ENCODE assay signal across 14 cellular contexts in the genomic region with DNA sequence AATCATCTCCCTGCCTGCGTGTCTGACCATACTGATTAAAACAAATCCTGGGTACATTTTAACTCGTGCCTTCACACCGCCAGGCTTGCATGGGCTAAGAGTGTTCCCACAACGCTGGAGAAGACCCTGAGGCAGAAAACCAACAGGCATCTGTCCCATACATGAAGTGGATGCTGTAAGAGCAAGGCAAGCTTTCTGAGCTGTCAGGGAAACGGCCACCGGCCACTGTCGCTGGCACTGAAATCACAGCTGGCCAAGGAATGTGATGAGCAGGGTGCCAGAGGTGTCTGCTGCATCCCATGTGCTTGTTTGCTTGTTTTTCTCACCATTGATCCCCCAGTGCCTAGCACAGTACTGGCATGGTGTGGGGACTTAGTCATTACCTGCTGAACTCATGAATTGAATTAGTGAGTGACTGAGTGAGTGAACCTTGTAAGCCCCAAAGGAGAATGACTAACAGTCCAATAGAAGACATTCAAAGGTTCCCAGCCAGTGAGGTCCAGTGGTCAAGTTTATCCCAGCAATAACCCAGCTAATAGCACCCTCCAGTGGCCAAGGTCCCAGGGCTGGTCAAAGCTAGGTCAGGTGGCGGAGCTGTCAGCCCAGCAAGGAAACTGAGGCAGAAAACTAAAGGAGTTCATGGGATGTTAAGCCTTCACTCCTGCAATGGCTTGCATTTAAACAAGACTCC.
DNase-seq lines count a peak whose midpoint lies in the region; ATAC-seq, FAIRE-seq and TF ChIP-seq lines count a peak whose summit lies in the region.
"Had no signal": no experiment of that assay in that cellular context is flagged by ENCODE, and none has a peak within 500 bp of the region (broad histone marks: within the 10 kb centered on the region; RNA-seq: fewer than 3 reads in every experiment).

No MANE protein-coding gene starts in this region.

- in situ Hi-C loops in K562 (cut with MboI) (no loop called here), gastrocnemius medialis (cut with MboI; ENCODE audit: low sequenced_read_pairs in 4 of 4) (no loop called here)

- no peaks in the 10 kb centered on the region; the same call in 1 of the 2 replicates for H3K9me3 ChIP-seq in K562 (replicated peaks; ENCODE audit: control insufficient read depth, insufficient read depth, low read depth, low read length)
- H3K9me3 ChIP-seq in gastrocnemius medialis = no peaks in the 10 kb centered on the region
- no peaks in the 10 kb centered on the region for H3K9me3 ChIP-seq in body of pancreas
- H3K9me3 ChIP-seq: Caco-2, HAP-1, suprapubic skin had no signal

- H3K9ac ChIP-seq in K562 (ENCODE audit: insufficient read depth in 1 of 2, low read depth in 2 of 2, low read length in 2 of 2) = no peak overlapping the region

- CTCF ChIA-PET in K562 (lab: Yijun Ruan, JAX; ENCODE audit: low intra/inter-chr PET ratio) = no interaction called here
- CTCF ChIA-PET in activated CD8-positive, alpha-beta T cell treated with anti-CD3 and anti-CD28 coated beads, Interleukin-2, amount 10 ng/mL, durations not matched to agents 7 days and 5 days (lab: Charles Lee) = interaction anchor here (1.7 kb wide), 1 partner anchor 41 kb away, joined by 10 read pairs; no protein-coding TSS in a partner anchor

- H3K4me2 ChIP-seq in K562 (ENCODE audit: insufficient read depth, low read length) = no peak overlapping the region

- POLR2A ChIA-PET in K562 (lab: Yijun Ruan, JAX) = no interaction called here
- POLR2A ChIA-PET in activated CD8-positive, alpha-beta T cell treated with anti-CD3 and anti-CD28 coated beads, Interleukin-2, amount 10 ng/mL, durations not matched to agents 7 days and 5 days (lab: Charles Lee) = no interaction called here

- BruUV-seq in K562 (replicated peaks; lab: Mats Ljungman, UMichigan) = no TSS peak

- intact Hi-C loops in K562 (cut with micrococcal nuclease) (no loop called here), gastrocnemius medialis (cut with DNase I; ENCODE audit: low total_unique reads) (no loop called here), body of pancreas (cut with DNase I) (no loop called here)

- H3K9me3 Mint-ChIP-seq in HFFc6 = no peaks in the 10 kb centered on the region; the same call in 1 of the 2 replicates
- H3K9me3 Mint-ChIP-seq in activated CD8-positive, alpha-beta T cell treated with anti-CD3 and anti-CD28 coated beads, Interleukin-2, amount 10 ng/mL, durations not matched to agents 7 days and 5 days (ENCODE audit: insufficient read depth) = peaks cover 3% of the 10 kb centered on the region

- H3K4me3 Mint-ChIP-seq in HFFc6 = no peak overlapping the region
- H3K4me3 Mint-ChIP-seq in activated CD8-positive, alpha-beta T cell treated with anti-CD3 and anti-CD28 coated beads, Interleukin-2, amount 10 ng/mL, durations not matched to agents 7 days and 5 days = no peak overlapping the region

- peak in 1 of 2 experiments; percentile 25; a peak in 2 of 4 replicates for TF ChIP-seq RAD21 in K562 (CRISPR knock-in tag; conservative IDR thresholded peaks at IDR 0.05 in 1 of 2, IDR thresholded peaks at IDR 0.05 in 1 of 2)

- no peaks in the 10 kb centered on the region for H3K79me2 ChIP-seq in K562 (ENCODE audit: control insufficient read depth, insufficient read depth, low read length)

- H3K4me1 Mint-ChIP-seq in HFFc6 (ENCODE audit: low read depth) = peaks cover 37% of the 10 kb centered on the region
- H3K4me1 Mint-ChIP-seq in activated CD8-positive, alpha-beta T cell treated with anti-CD3 and anti-CD28 coated beads, Interleukin-2, amount 10 ng/mL, durations not matched to agents 7 days and 5 days (ENCODE audit: low read depth) = peaks cover 2% of the 10 kb centered on the region

- DNase-seq in AG20443 (ENCODE audit: low spot score) (peak; percentile 51), HFFc6 (peak; percentile 42), K562 (ENCODE audit: extremely low read depth in 1 of 4, low spot score in 3 of 4) (no peak), kidney tubule cell (ENCODE audit: low spot score) (peak; percentile 34), gastrocnemius medialis (no peak), body of pancreas (no peak)
- no peak for DNase-seq in activated CD8-positive, alpha-beta T cell treated with anti-CD3 and anti-CD28 coated beads, Interleukin-2, amount 10 ng/mL, durations not matched to agents 7 days and 5 days
- DNase-seq: heart right ventricle; NCI-H1930; stimulated activated CD4-positive, alpha-beta T cell treated with anti-CD3 and anti-CD28 coated beads, Interleukin-1b, Interleukin-23, amount 100 ng/mL, for 48 hours had no signal

- WGBS in K562 (ENCODE audit: insufficient coverage, low coverage, missing lambda C conversion rate) = 2% methylated on average over 8 of the region's 8 CpGs
- WGBS in body of pancreas, 2 donors = 65 to 67% methylated on average over 6 to 8 of the region's 8 CpGs

- H3K9me1 ChIP-seq in K562 (ENCODE audit: control insufficient read depth, insufficient read depth, low read length) = no peaks in the 10 kb centered on the region

- H3K4me3 ChIP-seq in K562 (no peak overlapping the region), gastrocnemius medialis (no peak overlapping the region), body of pancreas (no peak overlapping the region)
- H3K4me3 ChIP-seq: HAP-1, heart right ventricle, suprapubic skin had no signal

- no peaks in the 10 kb centered on the region for H4K20me1 ChIP-seq in K562 (replicated peaks; ENCODE audit: control insufficient read depth, insufficient read depth, low read length)

- H3K36me3 ChIP-seq in K562 (ENCODE audit: control insufficient read depth, insufficient read depth, low read length) = no peaks in the 10 kb centered on the region
- no peaks in the 10 kb centered on the region for H3K36me3 ChIP-seq in gastrocnemius medialis
- H3K36me3 ChIP-seq in body of pancreas (replicated peaks in 1 of 2; ENCODE audit: insufficient read depth in 1 of 2, low read depth in 2 of 2) = no peaks in the 10 kb centered on the region
- H3K36me3 ChIP-seq: HAP-1, heart right ventricle, suprapubic skin had no signal

- H2AFZ ChIP-seq in K562 (ENCODE audit: low read depth, low read length) = no peak overlapping the region

- peaks cover 0 to 7% of the 10 kb centered on the region in 2 experiments; a peak in 2 of 5 replicates for H3K4me1 ChIP-seq in K562 (replicated peaks in 1 of 2; ENCODE audit: control insufficient read depth in 2 of 2, insufficient read depth in 2 of 2, low read length in 2 of 2)
- H3K4me1 ChIP-seq in gastrocnemius medialis = no peaks in the 10 kb centered on the region
- peaks cover 8% of the 10 kb centered on the region for H3K4me1 ChIP-seq in body of pancreas
- H3K4me1 ChIP-seq: HAP-1 had no signal

- TF ChIP-seq CTCF in HFFc6 (IDR thresholded peaks at IDR 0.05) (no peak), K562 (IDR thresholded peaks at IDR 0.05 in 2 of 3, conservative IDR thresholded peaks at IDR 0.05 in 1 of 3; ENCODE audit: insufficient read depth in 2 of 3, low read depth in 1 of 3, low read length in 3 of 3) (peak; percentile 16 to 41 (median 25); a peak in 3 of 6 replicates), gastrocnemius medialis (IDR thresholded peaks at IDR 0.05 in 4 of 5, conservative IDR thresholded peaks at IDR 0.05 in 1 of 5) (no peak), body of pancreas (IDR thresholded peaks at IDR 0.05) (no peak)

- no peak overlapping the region for H3K27ac ChIP-seq in K562 (ENCODE audit: extremely low read depth, low read depth, low read length)
- H3K27ac ChIP-seq in gastrocnemius medialis = no peak overlapping the region
- H3K27ac ChIP-seq in body of pancreas = no peak overlapping the region
- H3K27ac ChIP-seq: heart right ventricle, suprapubic skin had no signal

- TF ChIP-seq POLR2A in K562 (conservative IDR thresholded peaks at IDR 0.05) = no peak
- TF ChIP-seq POLR2A in gastrocnemius medialis (IDR thresholded peaks at IDR 0.05) = no peak
- no peak for TF ChIP-seq POLR2A in body of pancreas (IDR thresholded peaks at IDR 0.05)

- H3K27me3 ChIP-seq in K562 (ENCODE audit: control insufficient read depth in 2 of 2, insufficient read depth in 2 of 2, low read length in 2 of 2) (no peaks in the 10 kb centered on the region), gastrocnemius medialis (peaks cover 0 to 3% (median 0%) of the 10 kb centered on the region in 3 donors), body of pancreas (no peaks in the 10 kb centered on the region)
- H3K27me3 ChIP-seq: suprapubic skin had no signal

- TF ChIP-seq EP300 in K562 (IDR thresholded peaks at IDR 0.05; ENCODE audit: low read length) = no peak

- no peaks in the 10 kb centered on the region for H3K36me3 Mint-ChIP-seq in HFFc6 (ENCODE audit: low read depth)
- no peaks in the 10 kb centered on the region for H3K36me3 Mint-ChIP-seq in activated CD8-positive, alpha-beta T cell treated with anti-CD3 and anti-CD28 coated beads, Interleukin-2, amount 10 ng/mL, durations not matched to agents 7 days and 5 days (ENCODE audit: low read depth)

- ATAC-seq in K562 (0 out of 3 replicates have a peak, but pooled peaks have one; percentile 29), GM18498 (IDR thresholded peaks at IDR 0.05; ENCODE audit: unreplicated experiment) (no peak), gastrocnemius medialis (no peak), body of pancreas (no peak)
- no peak for ATAC-seq in activated CD8-positive, alpha-beta T cell treated with anti-CD3 and anti-CD28 coated beads, Interleukin-2, amount 10 ng/mL, durations not matched to agents 7 days and 5 days
- ATAC-seq: heart right ventricle had no signal

- H3K27ac Mint-ChIP-seq in HFFc6 = no peak overlapping the region
- no peak overlapping the region for H3K27ac Mint-ChIP-seq in activated CD8-positive, alpha-beta T cell treated with anti-CD3 and anti-CD28 coated beads, Interleukin-2, amount 10 ng/mL, durations not matched to agents 7 days and 5 days

- FAIRE-seq in K562 (lab: Jason Lieb, UNC) = no peak

- no peaks in the 10 kb centered on the region; the same call in 1 of the 2 replicates for H3K27me3 Mint-ChIP-seq in HFFc6 (ENCODE audit: insufficient read depth)
- H3K27me3 Mint-ChIP-seq in activated CD8-positive, alpha-beta T cell treated with anti-CD3 and anti-CD28 coated beads, Interleukin-2, amount 10 ng/mL, durations not matched to agents 7 days and 5 days (ENCODE audit: low read depth) = peaks cover 13% of the 10 kb centered on the region

Comparison
In these comparisons a context has a peak if more than half of its experiments do, and no peak if none do; other contexts are left out.
1. DNase-seq: peak in AG20443 (single experiment), HFFc6 (single experiment) and kidney tubule cell (single experiment); none in K562 (0 of 4), activated CD8-positive, alpha-beta T cell treated with anti-CD3 and anti-CD28 coated beads, Interleukin-2, amount 10 ng/mL, durations not matched to agents 7 days and 5 days (single experiment), gastrocnemius medialis (0 of 2) and body of pancreas (0 of 4).
2. CTCF ChIP-seq: peak in K562 (3 of 3); none in HFFc6 (single experiment), gastrocnemius medialis (0 of 5) and body of pancreas (0 of 7).